In the genomic region with DNA sequence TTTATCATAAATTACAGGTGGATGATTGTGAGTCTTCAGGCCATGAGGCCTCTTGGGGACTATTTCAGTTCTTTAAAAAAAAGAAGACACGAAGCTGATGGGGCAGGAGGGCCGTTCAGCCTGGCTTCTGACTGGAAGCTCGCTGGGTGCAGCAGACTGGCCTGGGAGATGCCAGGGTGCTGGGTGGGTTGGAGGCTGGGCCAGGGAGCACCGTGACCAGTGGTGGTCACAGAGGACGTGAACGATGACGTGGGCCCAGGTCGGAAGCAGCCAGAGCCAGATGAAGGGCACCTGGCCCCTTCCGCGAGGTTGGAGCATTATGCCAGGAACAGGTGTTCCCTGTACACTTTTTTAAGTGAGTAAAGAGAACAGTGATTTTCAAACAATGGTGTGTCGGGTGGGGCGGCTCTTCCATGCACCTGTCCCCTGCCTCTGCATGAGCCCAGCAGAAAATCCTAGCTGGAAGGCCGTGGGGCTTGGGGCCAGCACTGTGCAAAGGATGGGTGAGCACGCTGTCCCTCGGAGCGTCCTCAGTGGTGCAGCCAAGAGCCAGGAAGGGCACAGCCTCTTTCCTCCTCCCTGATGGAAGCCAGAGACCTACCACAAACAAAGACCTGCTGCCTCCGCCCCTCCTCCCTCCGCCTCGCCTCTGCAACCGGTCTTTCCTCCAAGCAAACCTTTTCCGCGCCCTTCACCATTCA, we compare ENCODE assay signal across 13 cellular contexts.
A peak's percentile ranks its signal among the peaks of the same experiment; 100 is the strongest.
DNase-seq lines count a peak whose midpoint lies in the region; ATAC-seq, FAIRE-seq and TF ChIP-seq lines count a peak whose summit lies in the region.
"Had no signal": no experiment of that assay in that cellular context is flagged by ENCODE, and none has a peak within 500 bp of the region (broad histone marks: within the 10 kb centered on the region; RNA-seq: fewer than 3 reads in every experiment).

No MANE protein-coding gene starts in this region.

- no peak for TF ChIP-seq POLR2A in right lobe of liver (IDR thresholded peaks at IDR 0.05)
- no peak for TF ChIP-seq POLR2A in HepG2 (IDR thresholded peaks at IDR 0.05; ENCODE audit: insufficient read depth in 1 of 2, low read depth in 2 of 2, low read length in 2 of 2)

- no peaks in the 10 kb centered on the region for H3K36me3 Mint-ChIP-seq in activated CD8-positive, alpha-beta T cell treated with anti-CD3 and anti-CD28 coated beads, Interleukin-2, amount 10 ng/mL, durations not matched to agents 7 days and 5 days (ENCODE audit: low read depth)

- H3K27ac Mint-ChIP-seq in activated CD8-positive, alpha-beta T cell treated with anti-CD3 and anti-CD28 coated beads, Interleukin-2, amount 10 ng/mL, durations not matched to agents 7 days and 5 days = no peak overlapping the region

- POLR2A ChIA-PET in HepG2 (lab: Yijun Ruan, JAX) = no interaction called here
- POLR2A ChIA-PET in activated CD8-positive, alpha-beta T cell treated with anti-CD3 and anti-CD28 coated beads, Interleukin-2, amount 10 ng/mL, durations not matched to agents 7 days and 5 days (lab: Charles Lee) = no interaction called here

- H4K20me1 ChIP-seq in HepG2 (ENCODE audit: insufficient read depth, low read length) = no peaks in the 10 kb centered on the region

- H3K79me2 ChIP-seq in HepG2 (ENCODE audit: insufficient read depth, low read length) = no peaks in the 10 kb centered on the region
- H3K79me2 ChIP-seq: hepatocyte had no signal

- no peak overlapping the region for H2AFZ ChIP-seq in HepG2 (ENCODE audit: low read length)
- H2AFZ ChIP-seq: hepatocyte had no signal

- H3K27ac ChIP-seq in right lobe of liver (peak overlapping the region in 2 of 3 donors; percentile 27 to 45), HepG2 (ENCODE audit: extremely low read length, insufficient read depth, low read length) (no peak overlapping the region)
- H3K27ac ChIP-seq: hepatocyte had no signal

- intact Hi-C loops in right lobe of liver (cut with DNase I) = no loop called here
- intact Hi-C loops in HepG2 (cut with micrococcal nuclease; ENCODE audit: unreplicated experiment) = loop anchor here (10.0 kb wide), 1 partner anchor 325 kb away; no protein-coding TSS in a partner anchor

- CTCF ChIA-PET in HepG2 (lab: Yijun Ruan, JAX; ENCODE audit: low intra/inter-chr PET ratio, low total read pairs) = no interaction called here
- CTCF ChIA-PET in activated CD8-positive, alpha-beta T cell treated with anti-CD3 and anti-CD28 coated beads, Interleukin-2, amount 10 ng/mL, durations not matched to agents 7 days and 5 days (lab: Charles Lee) = no interaction called here

- FAIRE-seq in HepG2 (lab: Jason Lieb, UNC) = no peak

- no peak for TF ChIP-seq RAD21 in HepG2 (CRISPR knock-in tag; IDR thresholded peaks at IDR 0.05)

- peak in 2 of 3 donors; percentile 65 to 69 for DNase-seq in right lobe of liver
- no peak for DNase-seq in HepG2 (ENCODE audit: low spot score)
- DNase-seq in NCI-H526 (lab: John Stamatoyannopoulos, UW) = peak; percentile 69 to 72
- peak; percentile 76 for DNase-seq in iPS-NIHi7 (ENCODE audit: extremely low spot score)
- no peak for DNase-seq in activated CD8-positive, alpha-beta T cell treated with anti-CD3 and anti-CD28 coated beads, Interleukin-2, amount 10 ng/mL, durations not matched to agents 7 days and 5 days
- no peak for DNase-seq in UCSD-AML1 (lab: John Stamatoyannopoulos, UW; ENCODE audit: unreplicated experiment)
- no peak for DNase-seq in D341Med (ENCODE audit: low spot score)
- no peak for DNase-seq in germinal center (ENCODE audit: low spot score)
- DNase-seq: ACHN; activated T-cell treated with anti-CD3 and anti-CD28 coated beads, Interleukin-2, amount 50 U/mL, for 48 hours; DND-41; T-helper 9 cell had no signal

- no peaks in the 10 kb centered on the region for H3K36me3 ChIP-seq in right lobe of liver
- no peaks in the 10 kb centered on the region for H3K36me3 ChIP-seq in HepG2 (replicated peaks in 1 of 2; ENCODE audit: control insufficient read depth in 1 of 2, insufficient read depth in 2 of 2, low read length in 2 of 2)

- H3K4me1 ChIP-seq in right lobe of liver (peaks cover 0 to 28% (median 8%) of the 10 kb centered on the region in 4 donors), HepG2 (ENCODE audit: insufficient read depth, low read length) (peaks cover 38% of the 10 kb centered on the region)

- H3K9ac ChIP-seq in HepG2 (ENCODE audit: insufficient read depth, low read depth, low read length) = no peak overlapping the region

- H3K27me3 ChIP-seq in right lobe of liver (no peaks in the 10 kb centered on the region), HepG2 (ENCODE audit: control insufficient read depth in 1 of 2, insufficient read depth in 2 of 2, low read length in 2 of 2) (no peaks in the 10 kb centered on the region)
- H3K27me3 ChIP-seq: hepatocyte had no signal

- no peak overlapping the region for H3K4me3 ChIP-seq in right lobe of liver
- no peak overlapping the region for H3K4me3 ChIP-seq in HepG2 (replicated peaks in 1 of 3; ENCODE audit: insufficient read depth in 1 of 3, low read depth in 2 of 3, low read length in 3 of 3)
- H3K4me3 ChIP-seq: hepatocyte had no signal

- in situ Hi-C loops in HepG2 (cut with HindIII; ENCODE audit: extremely low pct_ligation_motif_present, low pct_unique_long_range_greater_than_20kb) = no loop called here

- TF ChIP-seq CTCF in right lobe of liver (IDR thresholded peaks at IDR 0.05) (no peak), HepG2 (CRISPR knock-in tag; IDR thresholded peaks at IDR 0.05) (no peak)

- no peak overlapping the region for H3K4me3 Mint-ChIP-seq in activated CD8-positive, alpha-beta T cell treated with anti-CD3 and anti-CD28 coated beads, Interleukin-2, amount 10 ng/mL, durations not matched to agents 7 days and 5 days

- no peak overlapping the region for H3K4me2 ChIP-seq in HepG2 (ENCODE audit: low read depth, low read length)
- H3K4me2 ChIP-seq: hepatocyte had no signal

- H3K9me3 Mint-ChIP-seq in activated CD8-positive, alpha-beta T cell treated with anti-CD3 and anti-CD28 coated beads, Interleukin-2, amount 10 ng/mL, durations not matched to agents 7 days and 5 days (ENCODE audit: insufficient read depth) = no peaks in the 10 kb centered on the region

- H3K4me1 Mint-ChIP-seq in activated CD8-positive, alpha-beta T cell treated with anti-CD3 and anti-CD28 coated beads, Interleukin-2, amount 10 ng/mL, durations not matched to agents 7 days and 5 days (ENCODE audit: low read depth) = no peaks in the 10 kb centered on the region

- ATAC-seq in right lobe of liver (peak; percentile 42 to 74 (median 69)), HepG2 (no peak)
- ATAC-seq in activated CD8-positive, alpha-beta T cell treated with anti-CD3 and anti-CD28 coated beads, Interleukin-2, amount 10 ng/mL, durations not matched to agents 7 days and 5 days = no peak

- WGBS in right lobe of liver (ENCODE audit: insufficient coverage, low coverage, low lambda C conversion rate, missing lambda C conversion rate) = 62% methylated on average over 16 of the region's 22 CpGs
- 91% methylated on average over 21 of the region's 22 CpGs for WGBS in HepG2 (ENCODE audit: low lambda C conversion rate)

- TF ChIP-seq EP300 in HepG2 (IDR thresholded peaks at IDR 0.05; ENCODE audit: low read depth in 2 of 2, low read length in 2 of 2) = no peak
- TF ChIP-seq EP300 in HepG2 (CRISPR knock-in tag; IDR thresholded peaks at IDR 0.05; ENCODE audit: borderline replicate concordance) = no peak

- H3K9me3 ChIP-seq in right lobe of liver (no peaks in the 10 kb centered on the region), HepG2 (ENCODE audit: low read length) (no peaks in the 10 kb centered on the region)

- no peaks in the 10 kb centered on the region for H3K27me3 Mint-ChIP-seq in activated CD8-positive, alpha-beta T cell treated with anti-CD3 and anti-CD28 coated beads, Interleukin-2, amount 10 ng/mL, durations not matched to agents 7 days and 5 days (ENCODE audit: low read depth)

- no TSS peak for BruUV-seq in HepG2 (replicated peaks; lab: Mats Ljungman, UMichigan)

TF ChIP-seq in HepG2, 621 proteins besides CTCF, POLR2A, EP300 and RAD21 (continues in another document):
- TF ChIP-seq DNMT3B (CRISPR knock-in tag; conservative IDR thresholded peaks at IDR 0.05) (no peak), ATF6 (CRISPR knock-in tag; conservative IDR thresholded peaks at IDR 0.05) (no peak), SP4 (CRISPR knock-in tag; IDR thresholded peaks at IDR 0.05) (no peak), ZNF367 (CRISPR knock-in tag; IDR thresholded peaks at IDR 0.05; ENCODE audit: borderline replicate concordance) (no peak), ESRRA (CRISPR knock-in tag; IDR thresholded peaks at IDR 0.05; ENCODE audit: low read depth) (no peak), ZNF432 (CRISPR knock-in tag; IDR thresholded peaks at IDR 0.05; ENCODE audit: borderline replicate concordance) (no peak), ZNF546 (CRISPR knock-in tag; conservative IDR thresholded peaks at IDR 0.05) (no peak), HBP1 (CRISPR knock-in tag; IDR thresholded peaks at IDR 0.05; ENCODE audit: low read depth) (no peak), KDM1A (CRISPR knock-in tag; IDR thresholded peaks at IDR 0.05) (no peak)

Comparison
In these comparisons a context has a peak if more than half of its experiments do, and no peak if none do; other contexts are left out.
1. ATAC-seq: peak in right lobe of liver (4 of 4); none in HepG2 (single experiment) and activated CD8-positive, alpha-beta T cell treated with anti-CD3 and anti-CD28 coated beads, Interleukin-2, amount 10 ng/mL, durations not matched to agents 7 days and 5 days (single experiment).
2. DNase-seq: peak in right lobe of liver (2 of 3), NCI-H526 (2 of 2) and iPS-NIHi7 (single experiment); none in HepG2 (single experiment), activated CD8-positive, alpha-beta T cell treated with anti-CD3 and anti-CD28 coated beads, Interleukin-2, amount 10 ng/mL, durations not matched to agents 7 days and 5 days (single experiment), UCSD-AML1 (single experiment), D341Med (single experiment) and germinal center (single experiment).